ENCODE assay signal across 8 cellular contexts in the genomic region with DNA sequence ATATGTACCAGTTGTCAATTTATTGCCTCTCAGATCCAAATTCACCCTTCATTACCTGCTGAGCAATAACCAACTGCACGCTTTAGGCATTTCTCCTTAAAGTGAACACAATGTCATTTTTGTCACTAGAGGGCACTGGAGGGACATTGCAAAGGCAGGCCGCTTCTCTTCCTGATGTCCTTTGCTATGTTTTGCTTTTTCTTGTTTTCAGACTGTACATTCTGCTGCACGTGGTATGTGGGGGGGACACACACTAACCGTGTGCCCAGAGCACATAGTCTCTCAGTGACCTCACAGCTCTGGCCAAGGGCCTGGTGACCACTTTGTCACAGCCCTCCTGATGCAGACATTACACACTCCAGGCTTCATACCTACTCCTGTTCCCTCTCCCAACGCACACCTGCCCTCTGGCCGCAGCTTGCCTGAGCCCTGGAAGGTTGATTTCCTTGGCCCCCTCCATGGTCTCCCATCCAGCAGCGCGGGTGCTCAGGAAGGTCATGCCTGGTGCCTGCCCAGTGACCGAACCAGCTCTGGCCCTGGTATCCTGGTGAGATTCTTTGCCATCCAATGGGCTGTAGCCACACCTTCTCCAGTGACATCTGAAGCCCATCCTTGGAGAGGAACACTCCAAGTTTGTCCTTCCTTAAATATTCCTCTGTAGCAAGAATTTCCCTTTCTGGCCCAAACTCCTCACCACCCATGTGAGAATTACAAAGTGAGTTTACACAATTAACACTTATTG. TPM values are rescaled to one million over a fixed set of nuclear protein-coding genes. Genes with fewer than 3 reads are reported as not detected.
DNase-seq lines count a peak whose midpoint lies in the region; ATAC-seq, FAIRE-seq and TF ChIP-seq lines count a peak whose summit lies in the region.

No MANE protein-coding gene starts in this region.

- FAIRE-seq in K562 (lab: Jason Lieb, UNC) = peak; percentile 80

- no peak for TF ChIP-seq EP300 in K562 (IDR thresholded peaks at IDR 0.05; ENCODE audit: low read length)

- CTCF ChIA-PET in K562 (lab: Yijun Ruan, JAX; ENCODE audit: low intra/inter-chr PET ratio) = interaction anchor here (0.5 to 4.4 kb wide), 5 partner anchors 12 to 1289 kb away, joined by 3 to 39 read pairs (median 3); no protein-coding TSS in a partner anchor

- peak overlapping the region; percentile 63 for H2AFZ ChIP-seq in K562 (ENCODE audit: low read depth, low read length)

- BruUV-seq in K562 (replicated peaks; lab: Mats Ljungman, UMichigan) = no TSS peak

- H3K4me3 ChIP-seq in K562 = no peak overlapping the region
- no peak overlapping the region for H3K4me3 ChIP-seq in lower lobe of right lung

- H3K9me1 ChIP-seq in K562 (ENCODE audit: control insufficient read depth, insufficient read depth, low read length) = no peaks in the 10 kb centered on the region

- DNase-seq in Right ventricle myocardium inferior (ENCODE audit: missing footprints) = no peak
- no peak for DNase-seq in left cardiac atrium
- DNase-seq in NCI-H2227 (lab: John Stamatoyannopoulos, UW; ENCODE audit: unreplicated experiment) = peak; percentile 71
- peak; percentile 23 to 63 (median 34) for DNase-seq in K562 (ENCODE audit: extremely low read depth in 1 of 4, low spot score in 3 of 4)
- DNase-seq in lower lobe of right lung = no peak
- DNase-seq in activated CD8-positive, alpha-beta memory T cell treated with anti-CD3 and anti-CD28 coated beads, Interleukin-2, amount 50 U/mL, for 48 hours = no peak
- no peak for DNase-seq in NCI-H1048 (lab: John Stamatoyannopoulos, UW)

- peak; percentile 68 to 77 (median 73) for TF ChIP-seq CTCF in K562 (IDR thresholded peaks at IDR 0.05 in 2 of 3, conservative IDR thresholded peaks at IDR 0.05 in 1 of 3; ENCODE audit: insufficient read depth in 2 of 3, low read depth in 1 of 3, low read length in 3 of 3)
- peak; percentile 53 for TF ChIP-seq CTCF in lower lobe of right lung (IDR thresholded peaks at IDR 0.05)

- intact Hi-C loops in Right ventricle myocardium inferior (cut with DNase I) (no loop called here), left cardiac atrium (cut with DNase I) (loop anchor here in 1 of 2 donors (5.0 kb wide), 1 partner anchor 125 kb away; no protein-coding TSS in a partner anchor), K562 (cut with micrococcal nuclease) (loop anchor here (5.0 to 10.0 kb wide), 2 partner anchors 253 to 275 kb away; no protein-coding TSS in a partner anchor), lower lobe of right lung (cut with DNase I) (no loop called here)

- no peak for TF ChIP-seq POLR2A in K562 (conservative IDR thresholded peaks at IDR 0.05)

- ATAC-seq in Right ventricle myocardium inferior = peak; percentile 32
- ATAC-seq in left cardiac atrium = no peak
- peak; percentile 77 for ATAC-seq in K562
- ATAC-seq in lower lobe of right lung = peak; percentile 20 to 40
- no peak for ATAC-seq in HG02642 (IDR thresholded peaks at IDR 0.05; ENCODE audit: poor library complexity, unreplicated experiment)

- 0 out of 2 replicates have a peak overlapping the region, but pooled peaks have one; percentile 3 for H3K4me2 ChIP-seq in K562 (ENCODE audit: insufficient read depth, low read length)

- H3K9me3 ChIP-seq in K562 (replicated peaks; ENCODE audit: control insufficient read depth, insufficient read depth, low read depth, low read length) = no peaks in the 10 kb centered on the region
- H3K9me3 ChIP-seq in lower lobe of right lung = no peaks in the 10 kb centered on the region

- in situ Hi-C loops in K562 (cut with MboI) = loop anchor here (5.0 to 10.0 kb wide), 2 partner anchors 125 to 273 kb away; a partner anchor contains a TSS

- H3K36me3 ChIP-seq in K562 (ENCODE audit: control insufficient read depth, insufficient read depth, low read length) (no peaks in the 10 kb centered on the region), lower lobe of right lung (no peaks in the 10 kb centered on the region)

- 18% methylated on average over 9 of the region's 9 CpGs for WGBS in K562 (ENCODE audit: insufficient coverage, low coverage, missing lambda C conversion rate)

- no peak overlapping the region for H3K27ac ChIP-seq in K562 (ENCODE audit: extremely low read depth, low read depth, low read length)
- H3K27ac ChIP-seq in lower lobe of right lung = no peak overlapping the region

- no peaks in the 10 kb centered on the region for H3K79me2 ChIP-seq in K562 (ENCODE audit: control insufficient read depth, insufficient read depth, low read length)

- TF ChIP-seq RAD21 in K562 (CRISPR knock-in tag; conservative IDR thresholded peaks at IDR 0.05 in 1 of 2, IDR thresholded peaks at IDR 0.05 in 1 of 2) = peak in 1 of 2 experiments; percentile 64; a peak in 2 of 4 replicates

- H3K27me3 ChIP-seq in K562 (ENCODE audit: control insufficient read depth in 2 of 2, insufficient read depth in 2 of 2, low read length in 2 of 2) (peaks cover 3 to 15% of the 10 kb centered on the region in 2 experiments; a peak in 3 of 5 replicates), lower lobe of right lung (ENCODE audit: low read depth) (no peaks in the 10 kb centered on the region)

- POLR2A ChIA-PET in K562 (lab: Yijun Ruan, JAX) = no interaction called here

- H3K4me1 ChIP-seq in K562 (replicated peaks in 1 of 2; ENCODE audit: control insufficient read depth in 2 of 2, insufficient read depth in 2 of 2, low read length in 2 of 2) (no peaks in the 10 kb centered on the region), lower lobe of right lung (peaks cover 10% of the 10 kb centered on the region)

- no peak overlapping the region for H3K9ac ChIP-seq in K562 (ENCODE audit: insufficient read depth in 1 of 2, low read depth in 2 of 2, low read length in 2 of 2)

- no peaks in the 10 kb centered on the region for H4K20me1 ChIP-seq in K562 (replicated peaks; ENCODE audit: control insufficient read depth, insufficient read depth, low read length)

TF ChIP-seq in K562, 482 proteins besides CTCF, POLR2A, EP300 and RAD21 (continues in another document):
- TF ChIP-seq TEAD4 (IDR thresholded peaks at IDR 0.05; ENCODE audit: low read length) (peak; percentile 71), TEAD4 (CRISPR knock-in tag; IDR thresholded peaks at IDR 0.05; ENCODE audit: borderline replicate concordance) (no peak), ATF7 (IDR thresholded peaks at IDR 0.05) (no peak), NONO (IDR thresholded peaks at IDR 0.05; ENCODE audit: low read depth in 2 of 2, low read length in 1 of 2) (no peak), TEAD2 (tag; IDR thresholded peaks at IDR 0.05) (peak; percentile 89), GATA2 (CRISPR knock-in tag; IDR thresholded peaks at IDR 0.05) (no peak), TEAD1 (CRISPR knock-in tag; IDR thresholded peaks at IDR 0.05) (peak; percentile 91 to 98), ZZZ3 (IDR thresholded peaks at IDR 0.05) (no peak), ZNF3 (CRISPR knock-in tag; IDR thresholded peaks at IDR 0.05) (no peak)
- TF ChIP-seq, protein P1, sequence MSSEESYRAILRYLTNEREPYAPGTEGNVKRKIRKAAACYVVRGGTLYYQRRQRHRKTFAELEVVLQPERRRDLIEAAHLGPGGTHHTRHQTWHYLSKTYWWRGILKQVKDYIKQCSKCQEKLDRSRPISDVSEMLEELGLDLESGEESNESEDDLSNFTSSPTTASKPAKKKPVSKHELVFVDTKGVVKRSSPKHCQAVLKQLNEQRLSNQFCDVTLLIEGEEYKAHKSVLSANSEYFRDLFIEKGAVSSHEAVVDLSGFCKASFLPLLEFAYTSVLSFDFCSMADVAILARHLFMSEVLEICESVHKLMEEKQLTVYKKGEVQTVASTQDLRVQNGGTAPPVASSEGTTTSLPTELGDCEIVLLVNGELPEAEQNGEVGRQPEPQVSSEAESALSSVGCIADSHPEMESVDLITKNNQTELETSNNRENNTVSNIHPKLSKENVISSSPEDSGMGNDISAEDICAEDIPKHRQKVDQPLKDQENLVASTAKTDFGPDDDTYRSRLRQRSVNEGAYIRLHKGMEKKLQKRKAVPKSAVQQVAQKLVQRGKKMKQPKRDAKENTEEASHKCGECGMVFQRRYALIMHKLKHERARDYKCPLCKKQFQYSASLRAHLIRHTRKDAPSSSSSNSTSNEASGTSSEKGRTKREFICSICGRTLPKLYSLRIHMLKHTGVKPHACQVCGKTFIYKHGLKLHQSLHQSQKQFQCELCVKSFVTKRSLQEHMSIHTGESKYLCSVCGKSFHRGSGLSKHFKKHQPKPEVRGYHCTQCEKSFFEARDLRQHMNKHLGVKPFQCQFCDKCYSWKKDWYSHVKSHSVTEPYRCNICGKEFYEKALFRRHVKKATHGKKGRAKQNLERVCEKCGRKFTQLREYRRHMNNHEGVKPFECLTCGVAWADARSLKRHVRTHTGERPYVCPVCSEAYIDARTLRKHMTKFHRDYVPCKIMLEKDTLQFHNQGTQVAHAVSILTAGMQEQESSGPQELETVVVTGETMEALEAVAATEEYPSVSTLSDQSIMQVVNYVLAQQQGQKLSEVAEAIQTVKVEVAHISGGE (CRISPR knock-in tag; IDR thresholded peaks at IDR 0.05) = no peak

RNA-seq across cellular contexts. Expression of a gene that starts 39.9 kb away (rescaled TPM):
- total RNA-seq in Right ventricle myocardium inferior (0.16 TPM), left cardiac atrium (1 to 10 TPM in 1 of 2 donors, under 1 TPM in 1; 0.91 to 2.0 TPM), K562 (2014; rRNA removed) (not detected in 2 replicates), K562 (2014; rRNA removed; fragmentation: Illumina TruSeq; extraction: Trizol) (not detected in 2 replicates), K562 (2015; rRNA removed; fragmentation: Illumina TruSeq; extraction: Trizol) (not detected in 2 replicates), K562 (2021) (not detected in 2 replicates), lower lobe of right lung (0.30 TPM)
- not detected in 2 replicates for total RNA-seq in K562 (2011; cell fraction: chromatin; rRNA removed; ENCODE audit: low replicate concordance)
- not detected in 2 replicates for total RNA-seq in K562 (2011; cell fraction: nucleolus; rRNA removed)
- total RNA-seq in K562 (2011; cell fraction: nucleoplasm; rRNA removed) = 0.44 TPM in 1 of 2 replicates, not detected in the other
- polyA plus RNA-seq in K562 (2011; rRNA removed) (not detected in 2 replicates), K562 (2014; fragmentation: Illumina TruSeq; extraction: Trizol) (not detected in 2 replicates), K562 (2014; fragmentation: Nextera tagmentation; extraction: Ambion mirVana) (not detected), K562 (2014; rRNA removed) (not detected in 2 replicates)
- not detected in 2 replicates for polyA plus RNA-seq in K562 (2011; cell fraction: cytosol; rRNA removed)
- polyA plus RNA-seq in K562 (2011; cell fraction: nucleus; rRNA removed) = not detected in 2 replicates
- polyA plus RNA-seq in K562 (2012) = 0.01 TPM in 1 of 2 replicates, not detected in the other
- not detected in 2 replicates for polyA minus RNA-seq in K562 (2011; rRNA and poly(A)+ RNA removed)
- polyA minus RNA-seq in K562 (2011; cell fraction: cytosol; rRNA and poly(A)+ RNA removed) = not detected in 2 replicates
- polyA minus RNA-seq in K562 (2011; cell fraction: nucleus; rRNA and poly(A)+ RNA removed) = not detected in 2 replicates

Comparison
In these comparisons a context has a peak if more than half of its experiments do, and no peak if none do; other contexts are left out.
1. ATAC-seq: peak in Right ventricle myocardium inferior (single experiment), K562 (single experiment) and lower lobe of right lung (2 of 2); none in left cardiac atrium (0 of 2) and HG02642 (single experiment).
2. DNase-seq: peak in NCI-H2227 (single experiment) and K562 (4 of 4); none in Right ventricle myocardium inferior (single experiment), left cardiac atrium (single experiment), lower lobe of right lung (single experiment), activated CD8-positive, alpha-beta memory T cell treated with anti-CD3 and anti-CD28 coated beads, Interleukin-2, amount 50 U/mL, for 48 hours (single experiment) and NCI-H1048 (single experiment).